ENCODE assay signal across 1 cellular context in the genomic region with DNA sequence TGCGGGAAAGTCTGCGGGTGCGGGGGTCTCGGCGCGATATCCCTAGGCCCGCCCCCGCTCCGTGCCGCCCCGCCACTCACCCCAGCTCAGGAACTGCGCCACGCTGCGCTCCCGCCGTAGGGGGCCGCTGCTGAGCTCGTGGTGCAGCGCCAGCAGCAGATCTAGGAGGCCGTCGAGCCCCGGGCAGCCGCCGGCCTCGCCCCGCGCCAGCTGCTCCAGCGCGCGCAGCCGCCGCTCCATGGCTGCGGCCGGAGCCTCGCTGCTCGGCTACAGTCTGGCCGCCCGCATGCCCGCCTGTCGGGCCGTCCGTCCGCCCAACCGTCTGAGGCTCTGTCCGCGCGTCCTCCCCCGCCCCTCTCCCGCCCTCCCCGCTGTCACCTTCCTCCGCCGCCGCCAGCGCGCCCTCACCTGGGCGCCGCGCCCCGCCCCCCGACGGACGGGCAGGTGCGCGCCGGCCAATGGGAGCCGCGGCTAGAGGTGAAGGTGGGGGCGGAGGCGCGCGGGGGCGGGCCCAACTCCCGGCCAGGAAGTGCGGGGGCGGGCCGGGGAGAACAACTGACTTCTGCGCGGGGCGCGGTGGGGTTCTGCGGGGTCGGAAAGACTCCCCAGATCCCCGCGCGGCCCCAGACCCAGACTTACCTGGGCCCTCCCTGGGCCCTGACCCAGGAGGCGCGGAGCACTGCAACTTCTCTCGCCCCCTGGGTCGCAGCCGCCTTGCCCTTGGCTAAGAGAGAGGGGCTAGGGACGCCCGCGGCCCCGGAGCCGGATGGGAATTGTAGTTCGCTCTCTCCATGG.
TF ChIP-seq lines count a peak whose summit lies in the region.

A gene with protein sequence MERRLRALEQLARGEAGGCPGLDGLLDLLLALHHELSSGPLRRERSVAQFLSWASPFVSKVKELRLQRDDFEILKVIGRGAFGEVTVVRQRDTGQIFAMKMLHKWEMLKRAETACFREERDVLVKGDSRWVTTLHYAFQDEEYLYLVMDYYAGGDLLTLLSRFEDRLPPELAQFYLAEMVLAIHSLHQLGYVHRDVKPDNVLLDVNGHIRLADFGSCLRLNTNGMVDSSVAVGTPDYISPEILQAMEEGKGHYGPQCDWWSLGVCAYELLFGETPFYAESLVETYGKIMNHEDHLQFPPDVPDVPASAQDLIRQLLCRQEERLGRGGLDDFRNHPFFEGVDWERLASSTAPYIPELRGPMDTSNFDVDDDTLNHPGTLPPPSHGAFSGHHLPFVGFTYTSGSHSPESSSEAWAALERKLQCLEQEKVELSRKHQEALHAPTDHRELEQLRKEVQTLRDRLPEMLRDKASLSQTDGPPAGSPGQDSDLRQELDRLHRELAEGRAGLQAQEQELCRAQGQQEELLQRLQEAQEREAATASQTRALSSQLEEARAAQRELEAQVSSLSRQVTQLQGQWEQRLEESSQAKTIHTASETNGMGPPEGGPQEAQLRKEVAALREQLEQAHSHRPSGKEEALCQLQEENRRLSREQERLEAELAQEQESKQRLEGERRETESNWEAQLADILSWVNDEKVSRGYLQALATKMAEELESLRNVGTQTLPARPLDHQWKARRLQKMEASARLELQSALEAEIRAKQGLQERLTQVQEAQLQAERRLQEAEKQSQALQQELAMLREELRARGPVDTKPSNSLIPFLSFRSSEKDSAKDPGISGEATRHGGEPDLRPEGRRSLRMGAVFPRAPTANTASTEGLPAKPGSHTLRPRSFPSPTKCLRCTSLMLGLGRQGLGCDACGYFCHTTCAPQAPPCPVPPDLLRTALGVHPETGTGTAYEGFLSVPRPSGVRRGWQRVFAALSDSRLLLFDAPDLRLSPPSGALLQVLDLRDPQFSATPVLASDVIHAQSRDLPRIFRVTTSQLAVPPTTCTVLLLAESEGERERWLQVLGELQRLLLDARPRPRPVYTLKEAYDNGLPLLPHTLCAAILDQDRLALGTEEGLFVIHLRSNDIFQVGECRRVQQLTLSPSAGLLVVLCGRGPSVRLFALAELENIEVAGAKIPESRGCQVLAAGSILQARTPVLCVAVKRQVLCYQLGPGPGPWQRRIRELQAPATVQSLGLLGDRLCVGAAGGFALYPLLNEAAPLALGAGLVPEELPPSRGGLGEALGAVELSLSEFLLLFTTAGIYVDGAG (N-terminal part only) (minus strand): TSS at position 324 of the 795 bp plus-strand sequence. CDS start 84 bp downstream, at position 240.

TF ChIP-seq in WTC11, 78 proteins besides CTCF, POLR2A, EP300 and RAD21 (continued from another document):
- TF ChIP-seq NR1H2 (CRISPR knock-in tag; IDR thresholded peaks at IDR 0.05) (no peak), NFE2L1 (CRISPR knock-in tag; IDR thresholded peaks at IDR 0.05) (no peak), FOXK1 (CRISPR knock-in tag; IDR thresholded peaks at IDR 0.05) (peak; percentile 27; the same call in 1 of the 2 replicates), TCF7 (CRISPR knock-in tag; IDR thresholded peaks at IDR 0.05; ENCODE audit: low read depth) (0 out of 2 replicates have a peak, but pooled peaks have one; percentile 30), FOXJ3 (CRISPR knock-in tag; IDR thresholded peaks at IDR 0.05; ENCODE audit: borderline replicate concordance) (no peak), ESRRA (CRISPR knock-in tag; IDR thresholded peaks at IDR 0.05; ENCODE audit: borderline replicate concordance) (no peak), NFYB (CRISPR knock-in tag; conservative IDR thresholded peaks at IDR 0.05; ENCODE audit: low read depth) (peak; percentile 42; the same call in 1 of the 2 replicates), NFATC4 (CRISPR knock-in tag; IDR thresholded peaks at IDR 0.05) (no peak), ZNF423 (CRISPR knock-in tag; IDR thresholded peaks at IDR 0.05) (0 out of 2 replicates have a peak, but pooled peaks have one; percentile 40)
- TF ChIP-seq, protein P1, sequence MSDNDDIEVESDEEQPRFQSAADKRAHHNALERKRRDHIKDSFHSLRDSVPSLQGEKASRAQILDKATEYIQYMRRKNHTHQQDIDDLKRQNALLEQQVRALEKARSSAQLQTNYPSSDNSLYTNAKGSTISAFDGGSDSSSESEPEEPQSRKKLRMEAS (CRISPR knock-in tag; IDR thresholded peaks at IDR 0.05), result no peak
- TF ChIP-seq, protein P2, sequence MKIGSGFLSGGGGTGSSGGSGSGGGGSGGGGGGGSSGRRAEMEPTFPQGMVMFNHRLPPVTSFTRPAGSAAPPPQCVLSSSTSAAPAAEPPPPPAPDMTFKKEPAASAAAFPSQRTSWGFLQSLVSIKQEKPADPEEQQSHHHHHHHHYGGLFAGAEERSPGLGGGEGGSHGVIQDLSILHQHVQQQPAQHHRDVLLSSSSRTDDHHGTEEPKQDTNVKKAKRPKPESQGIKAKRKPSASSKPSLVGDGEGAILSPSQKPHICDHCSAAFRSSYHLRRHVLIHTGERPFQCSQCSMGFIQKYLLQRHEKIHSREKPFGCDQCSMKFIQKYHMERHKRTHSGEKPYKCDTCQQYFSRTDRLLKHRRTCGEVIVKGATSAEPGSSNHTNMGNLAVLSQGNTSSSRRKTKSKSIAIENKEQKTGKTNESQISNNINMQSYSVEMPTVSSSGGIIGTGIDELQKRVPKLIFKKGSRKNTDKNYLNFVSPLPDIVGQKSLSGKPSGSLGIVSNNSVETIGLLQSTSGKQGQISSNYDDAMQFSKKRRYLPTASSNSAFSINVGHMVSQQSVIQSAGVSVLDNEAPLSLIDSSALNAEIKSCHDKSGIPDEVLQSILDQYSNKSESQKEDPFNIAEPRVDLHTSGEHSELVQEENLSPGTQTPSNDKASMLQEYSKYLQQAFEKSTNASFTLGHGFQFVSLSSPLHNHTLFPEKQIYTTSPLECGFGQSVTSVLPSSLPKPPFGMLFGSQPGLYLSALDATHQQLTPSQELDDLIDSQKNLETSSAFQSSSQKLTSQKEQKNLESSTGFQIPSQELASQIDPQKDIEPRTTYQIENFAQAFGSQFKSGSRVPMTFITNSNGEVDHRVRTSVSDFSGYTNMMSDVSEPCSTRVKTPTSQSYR (CRISPR knock-in tag; IDR thresholded peaks at IDR 0.05), result no peak
- TF ChIP-seq, protein P3, sequence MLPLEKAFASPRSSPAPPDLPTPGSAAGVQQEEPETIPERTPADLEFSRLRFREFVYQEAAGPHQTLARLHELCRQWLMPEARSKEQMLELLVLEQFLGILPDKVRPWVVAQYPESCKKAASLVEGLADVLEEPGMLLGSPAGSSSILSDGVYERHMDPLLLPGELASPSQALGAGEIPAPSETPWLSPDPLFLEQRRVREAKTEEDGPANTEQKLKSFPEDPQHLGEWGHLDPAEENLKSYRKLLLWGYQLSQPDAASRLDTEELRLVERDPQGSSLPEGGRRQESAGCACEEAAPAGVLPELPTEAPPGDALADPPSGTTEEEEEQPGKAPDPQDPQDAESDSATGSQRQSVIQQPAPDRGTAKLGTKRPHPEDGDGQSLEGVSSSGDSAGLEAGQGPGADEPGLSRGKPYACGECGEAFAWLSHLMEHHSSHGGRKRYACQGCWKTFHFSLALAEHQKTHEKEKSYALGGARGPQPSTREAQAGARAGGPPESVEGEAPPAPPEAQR (CRISPR knock-in tag; IDR thresholded peaks at IDR 0.05), result no peak
- TF ChIP-seq, protein P4, sequence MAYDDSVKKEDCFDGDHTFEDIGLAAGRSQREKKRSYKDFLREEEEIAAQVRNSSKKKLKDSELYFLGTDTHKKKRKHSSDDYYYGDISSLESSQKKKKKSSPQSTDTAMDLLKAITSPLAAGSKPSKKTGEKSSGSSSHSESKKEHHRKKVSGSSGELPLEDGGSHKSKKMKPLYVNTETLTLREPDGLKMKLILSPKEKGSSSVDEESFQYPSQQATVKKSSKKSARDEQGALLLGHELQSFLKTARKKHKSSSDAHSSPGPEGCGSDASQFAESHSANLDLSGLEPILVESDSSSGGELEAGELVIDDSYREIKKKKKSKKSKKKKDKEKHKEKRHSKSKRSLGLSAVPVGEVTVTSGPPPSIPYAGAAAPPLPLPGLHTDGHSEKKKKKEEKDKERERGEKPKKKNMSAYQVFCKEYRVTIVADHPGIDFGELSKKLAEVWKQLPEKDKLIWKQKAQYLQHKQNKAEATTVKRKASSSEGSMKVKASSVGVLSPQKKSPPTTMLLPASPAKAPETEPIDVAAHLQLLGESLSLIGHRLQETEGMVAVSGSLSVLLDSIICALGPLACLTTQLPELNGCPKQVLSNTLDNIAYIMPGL (CRISPR knock-in tag; IDR thresholded peaks at IDR 0.05), result peak; percentile 23; the same call in 1 of the 2 replicates
